8 cellular contexts compared by ENCODE assay signal in genomic region chr17:60600490-60601431, GRCh38. TPM values are rescaled to one million over a fixed set of nuclear protein-coding genes. Genes with fewer than 3 reads are reported as not detected.
DNase-seq lines count a peak whose midpoint lies in the region; ATAC-seq and TF ChIP-seq lines count a peak whose summit lies in the region.

No MANE protein-coding gene starts in this region.

- WGBS in lower leg skin, 2 donors, result 0 to 1% methylated on average over 18 to 50 of the region's 69 CpGs

- DNase-seq in AG09309 (ENCODE audit: low read depth) (peak; percentile 60), NCI-H524 treated with DMSO at 0.1 percent for 48 hours (lab: John Stamatoyannopoulos, UW) (peak; percentile 41), dorsolateral prefrontal cortex (peak; percentile 33 to 81 (median 68)), lower leg skin (ENCODE audit: low spot score in 2 of 2) (peak; percentile 83 to 92)
- peak; percentile 43 to 52 for DNase-seq in activated CD4-positive, alpha-beta T cell treated with anti-CD3 and anti-CD28 coated beads, Interleukin-2, amount 50 U/mL, for 4 hours
- peak; percentile 55 to 59 for DNase-seq in stimulated activated CD4-positive, alpha-beta T cell treated with anti-CD3 and anti-CD28 coated beads, Interleukin-4, amount 100 ng/mL, for 48 hours (ENCODE audit: low read depth in 2 of 2)

- TF ChIP-seq CTCF in AG09309 (IDR thresholded peaks at IDR 0.05; ENCODE audit: control insufficient read depth, insufficient read depth, low read depth, low read length, missing control alignments) (peak; percentile 84), dorsolateral prefrontal cortex (IDR thresholded peaks at IDR 0.05 in 54 of 56, conservative IDR thresholded peaks at IDR 0.05 in 2 of 56; ENCODE audit: low read depth in 1 of 56, partially characterized antibody in 56 of 56) (peak; percentile 36 to 83 (median 72)), lower leg skin (IDR thresholded peaks at IDR 0.05) (no peak)

- peak overlapping the region; percentile 82 for H3K4me3 ChIP-seq in AG09309 (ENCODE audit: control insufficient read depth, low read depth, low read length)
- peak overlapping the region; percentile 62 to 99 (median 93) for H3K4me3 ChIP-seq in dorsolateral prefrontal cortex
- peak overlapping the region; percentile 76 for H3K4me3 ChIP-seq in lower leg skin (ENCODE audit: low read depth, poor library complexity, severe bottlenecking)

- intact Hi-C loops in dorsolateral prefrontal cortex (cut with DNase I), result loop anchor here (1.0 to 2.0 kb wide), 4 partner anchors 36 to 158 kb away; partner anchors contain the start of genes APPBP2 (in 2 of the 2) and BCAS3 (in 1 of the 2)
- intact Hi-C loops in lower leg skin (cut with DNase I; ENCODE audit: low total_unique reads), result no loop called here

- ATAC-seq in GM19023 (IDR thresholded peaks at IDR 0.05; ENCODE audit: unreplicated experiment) (peak; percentile 18), HG03378 (IDR thresholded peaks at IDR 0.05; ENCODE audit: unreplicated experiment) (peak; percentile 33)

- H3K27me3 ChIP-seq in dorsolateral prefrontal cortex, result no peaks in the 10 kb centered on the region

- peak overlapping the region; percentile 89 to 100 (median 100) for H3K27ac ChIP-seq in dorsolateral prefrontal cortex

- no peak for TF ChIP-seq POLR2A in lower leg skin (IDR thresholded peaks at IDR 0.05)

RNA-seq across cellular contexts. Expression of gene PPM1D, which starts 0.8 kb away (rescaled TPM):
- total RNA-seq in dorsolateral prefrontal cortex (10 to 100 TPM in 113 of 120 experiments, 1 to 10 TPM in 7; 8.6 to 20.9 (median 13.7) TPM), lower leg skin (10 to 100 TPM; 10.9 to 31.1 (median 16.7) TPM)

Comparison
In these comparisons a context has a peak if more than half of its experiments do, and no peak if none do; other contexts are left out.
1. Peak in every context shown above with its lines: DNase-seq, ATAC-seq, H3K4me3 ChIP-seq and H3K27ac ChIP-seq.
2. CTCF ChIP-seq: peak in AG09309 (single experiment) and dorsolateral prefrontal cortex (56 of 56); none in lower leg skin (0 of 3).